In the genomic region with DNA sequence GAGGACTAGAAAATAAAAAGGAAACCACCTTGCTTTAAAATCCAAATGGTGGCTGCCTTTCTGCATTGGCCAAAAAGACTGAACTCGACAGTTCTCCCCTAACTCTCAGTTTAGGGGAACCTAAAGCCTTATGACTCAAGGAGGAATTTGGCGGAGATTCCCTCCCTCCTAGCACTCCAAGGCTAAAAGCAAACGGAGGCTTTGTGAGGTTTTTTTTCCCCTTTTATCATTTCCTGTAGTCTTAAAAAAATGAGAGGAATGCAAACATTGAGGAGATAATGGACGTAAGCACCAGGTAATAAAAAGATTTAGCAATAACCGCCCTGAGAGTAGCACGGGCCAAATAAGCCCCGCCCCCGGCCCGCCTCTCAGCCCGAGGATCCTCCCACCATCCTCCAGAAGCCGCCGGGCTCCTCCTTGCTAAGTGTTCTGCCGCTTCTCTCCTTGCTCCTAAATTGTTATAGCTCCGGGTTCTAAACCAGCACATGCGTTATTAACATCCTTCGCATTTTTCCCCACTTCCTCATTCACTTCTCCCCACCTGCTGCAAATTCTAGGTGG, we compare ENCODE assay signal across 8 cellular contexts. TPM values are rescaled to one million over a fixed set of nuclear protein-coding genes. Genes with fewer than 3 reads are reported as not detected.
A peak's percentile ranks its signal among the peaks of the same experiment; 100 is the strongest.
DNase-seq lines count a peak whose midpoint lies in the region; ATAC-seq and TF ChIP-seq lines count a peak whose summit lies in the region.

No MANE protein-coding gene starts in this region.

- no peak for TF ChIP-seq CTCF in brain (conservative IDR thresholded peaks at IDR 0.05)

- peak overlapping the region; percentile 58 to 77 (median 74) for H3K4me3 Mint-ChIP-seq in brain

- H3K27me3 Mint-ChIP-seq in brain: peaks cover 2% of the 10 kb centered on the region

- no peaks in the 10 kb centered on the region for H3K36me3 Mint-ChIP-seq in brain

- H3K9me3 Mint-ChIP-seq in brain: no peaks in the 10 kb centered on the region

- no peak for ATAC-seq in GM18519 (IDR thresholded peaks at IDR 0.05; ENCODE audit: low FRiP score, unreplicated experiment)
- ATAC-seq in GM19023 (IDR thresholded peaks at IDR 0.05; ENCODE audit: unreplicated experiment): no peak

- peaks cover 51% of the 10 kb centered on the region for H3K4me1 Mint-ChIP-seq in brain

- DNase-seq in DMS53 (lab: John Stamatoyannopoulos, UW) (peak; percentile 95), LHCN-M2 (ENCODE audit: low read depth) (peak; percentile 74), T-helper 9 cell (peak; percentile 50), islet precursor cell (peak; percentile 95)
- DNase-seq in stimulated activated CD4-positive, alpha-beta T cell treated with anti-CD3 and anti-CD28 coated beads, Interleukin-15, amount 100 ng/mL, for 48 hours (ENCODE audit: low read depth in 2 of 2): peak; percentile 15 to 43

- H3K27ac Mint-ChIP-seq in brain: peak overlapping the region in 4 of 5 experiments; percentile 3 to 93 (median 45)

RNA-seq across cellular contexts. Expression of a gene that starts 5.8 kb away (rescaled TPM):
- 76.8 and 77.4 TPM in 2 replicates for total RNA-seq in LHCN-M2 (2014; rRNA removed)
- polyA plus RNA-seq in LHCN-M2 (2012): 61.9 TPM
- 78.3 TPM for polyA plus RNA-seq in brain (ENCODE audit: insufficient read depth, low read depth, low replicate concordance)

Comparison
In these comparisons a context has a peak if more than half of its experiments do, and no peak if none do; other contexts are left out.
1. DNase-seq: peak in every context shown above with its lines; median percentile 95 in DMS53; 95 in islet precursor cell; 74 in LHCN-M2; 50 in T-helper 9 cell; 29 in stimulated activated CD4-positive, alpha-beta T cell treated with anti-CD3 and anti-CD28 coated beads, Interleukin-15, amount 100 ng/mL, for 48 hours.